Comparison of ENCODE assay signal across 8 cellular contexts in the genomic region with DNA sequence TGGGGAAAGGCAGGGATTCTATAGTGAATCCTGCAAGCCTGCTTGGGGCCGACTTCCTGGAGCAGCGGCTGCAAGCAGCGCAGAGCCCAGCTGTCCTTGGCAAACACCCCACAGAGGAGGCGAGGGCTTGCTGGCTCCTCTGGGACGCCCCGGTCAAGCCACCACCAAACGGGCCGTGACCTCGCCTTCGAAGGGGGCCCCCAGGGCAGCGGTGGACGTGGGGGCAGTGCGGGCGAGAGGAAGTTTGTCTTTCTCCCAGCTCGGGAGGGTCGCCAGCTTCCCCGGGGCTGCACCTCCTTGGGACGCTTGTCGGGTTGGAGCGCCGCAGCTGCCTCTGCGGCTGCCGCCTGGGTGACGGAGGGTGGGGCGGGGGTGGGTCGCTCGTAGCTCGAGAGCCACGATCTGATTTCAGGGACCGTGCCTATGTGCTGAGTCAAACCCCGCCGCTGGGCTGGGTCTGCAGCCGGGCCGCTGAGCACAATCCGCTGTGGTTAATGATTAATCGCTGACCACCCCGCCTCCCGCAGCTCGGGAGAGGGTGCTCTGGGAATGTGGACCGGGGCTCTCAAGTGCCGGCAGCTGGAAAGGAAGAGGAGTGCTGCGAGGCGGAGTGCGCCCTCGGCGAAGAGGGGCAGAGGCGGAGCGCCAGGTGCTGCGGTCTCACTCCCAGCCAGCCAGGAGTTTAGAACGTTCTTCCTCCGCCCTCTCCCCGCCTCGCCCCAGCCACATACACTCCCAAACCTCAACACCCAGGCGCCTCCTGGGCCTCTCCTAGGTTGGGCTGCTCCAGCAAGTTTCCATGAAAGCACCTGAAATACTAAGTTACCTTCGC. TPM values are rescaled to one million over a fixed set of nuclear protein-coding genes. Genes with fewer than 3 reads are reported as not detected.
DNase-seq lines count a peak whose midpoint lies in the region; ATAC-seq lines count a peak whose summit lies in the region.

GPR39 (plus strand) TSS at position 726 of the 832 bp plus-strand sequence.

- ATAC-seq in stimulated activated naive CD8-positive, alpha-beta T cell treated with anti-CD3 and anti-CD28 coated beads, Interleukin-15, amount 100 ng/mL, for 72 hours, result peak; percentile 28
- no peak for ATAC-seq in stimulated activated naive CD8-positive, alpha-beta T cell treated with anti-CD3 and anti-CD28 coated beads, Interleukin-15, Interleukin-2, amounts not matched to agents 100 U/mL and 50 U/mL, for 24 hours

- H3K27me3 Mint-ChIP-seq in stimulated activated naive CD8-positive, alpha-beta T cell treated with anti-CD3 and anti-CD28 coated beads, Interleukin-15, amount 100 ng/mL, for 72 hours, result peaks cover 53% of the 10 kb centered on the region

- no peaks in the 10 kb centered on the region for H3K36me3 ChIP-seq in mesodermal cell (ENCODE audit: control insufficient read depth, insufficient read depth, low read length)

- DNase-seq in stimulated activated naive CD8-positive, alpha-beta T cell treated with anti-CD3 and anti-CD28 coated beads, Interleukin-15, amount 100 ng/mL, for 72 hours, result no peak
- DNase-seq in stimulated activated naive CD8-positive, alpha-beta T cell treated with anti-CD3 and anti-CD28 coated beads, Interleukin-15, Interleukin-2, amounts not matched to agents 100 U/mL and 50 U/mL, for 24 hours, result no peak
- DNase-seq in OCI-M1 (lab: John Stamatoyannopoulos, UW), result peak; percentile 39
- peak; percentile 90 for DNase-seq in epithelial cell of prostate (ENCODE audit: low read depth, low spot score)
- DNase-seq in ureter (ENCODE audit: low spot score), result peak; percentile 91
- no peak for DNase-seq in stimulated activated CD4-positive, alpha-beta T cell treated with anti-CD3 and anti-CD28 coated beads, Interleukin-4, amount 100 ng/mL, for 1 hour
- no peak for DNase-seq in NOMO-1 (lab: John Stamatoyannopoulos, UW; ENCODE audit: unreplicated experiment in 2 of 2)

- H3K27ac Mint-ChIP-seq in stimulated activated naive CD8-positive, alpha-beta T cell treated with anti-CD3 and anti-CD28 coated beads, Interleukin-15, amount 100 ng/mL, for 72 hours, result no peak within 1 kb of the TSS

- 1 to 3% methylated on average over 18 to 46 of the region's 55 CpGs for WGBS in mesodermal cell (ENCODE audit: insufficient coverage in 2 of 2), 2 experiments

- peaks cover 5% of the 10 kb centered on the region for H3K4me1 ChIP-seq in mesodermal cell (ENCODE audit: control insufficient read depth, insufficient read depth, low read length, poor library complexity, severe bottlenecking)

- H3K4me3 Mint-ChIP-seq in stimulated activated naive CD8-positive, alpha-beta T cell treated with anti-CD3 and anti-CD28 coated beads, Interleukin-15, amount 100 ng/mL, for 72 hours, result no peak within 1 kb of the TSS

- no peaks in the 10 kb centered on the region for H3K9me3 ChIP-seq in mesodermal cell (ENCODE audit: control insufficient read depth, low read length)

- H3K4me3 ChIP-seq in mesodermal cell (ENCODE audit: extremely low read depth, insufficient read depth, low read length, poor library complexity, severe bottlenecking), result peak within 1 kb of the TSS; percentile 43

- no peaks in the 10 kb centered on the region for H3K4me1 Mint-ChIP-seq in stimulated activated naive CD8-positive, alpha-beta T cell treated with anti-CD3 and anti-CD28 coated beads, Interleukin-15, amount 100 ng/mL, for 72 hours

- H3K27ac ChIP-seq in epithelial cell of prostate (peak within 1 kb of the TSS; percentile 95), mesodermal cell (ENCODE audit: low read depth, low read length, severe bottlenecking) (peak within 1 kb of the TSS; percentile 82)

- peaks cover 0 to 15% of the 10 kb centered on the region in 2 donors for H3K9me3 Mint-ChIP-seq in stimulated activated naive CD8-positive, alpha-beta T cell treated with anti-CD3 and anti-CD28 coated beads, Interleukin-15, amount 100 ng/mL, for 72 hours

RNA-seq across cellular contexts. Expression of gene GPR39, which starts in this region (rescaled TPM):
- 0.37 TPM for polyA plus RNA-seq in mesodermal cell (2013, experiment 1 of 2)
- polyA plus RNA-seq in mesodermal cell (2013, experiment 2 of 2), result not detected
- total RNA-seq in ureter, result 13.2 TPM

Comparison
In these comparisons a context has a peak if more than half of its experiments do, and no peak if none do; other contexts are left out.
1. DNase-seq: peak in OCI-M1 (single experiment), epithelial cell of prostate (single experiment) and ureter (single experiment); none in stimulated activated naive CD8-positive, alpha-beta T cell treated with anti-CD3 and anti-CD28 coated beads, Interleukin-15, amount 100 ng/mL, for 72 hours (0 of 2), stimulated activated naive CD8-positive, alpha-beta T cell treated with anti-CD3 and anti-CD28 coated beads, Interleukin-15, Interleukin-2, amounts not matched to agents 100 U/mL and 50 U/mL, for 24 hours (single experiment), stimulated activated CD4-positive, alpha-beta T cell treated with anti-CD3 and anti-CD28 coated beads, Interleukin-4, amount 100 ng/mL, for 1 hour (single experiment) and NOMO-1 (0 of 2).